ENCODE assay signal across 14 cellular contexts in genomic region chr2:133362061-133362476, GRCh38.
DNase-seq lines count a peak whose midpoint lies in the region; ATAC-seq, FAIRE-seq and TF ChIP-seq lines count a peak whose summit lies in the region.
"Had no signal": no experiment of that assay in that cellular context is flagged by ENCODE, and none has a peak within 500 bp of the region (broad histone marks: within the 10 kb centered on the region; RNA-seq: fewer than 3 reads in every experiment).

No MANE protein-coding gene starts in this region.

- H3K4me1 Mint-ChIP-seq in astrocyte (ENCODE audit: low read depth, unreplicated experiment), result peaks cover 20% of the 10 kb centered on the region
- H3K4me1 Mint-ChIP-seq: activated CD4-positive, alpha-beta T cell treated with anti-CD3 and anti-CD28 coated beads for 36 hours; activated naive CD4-positive, alpha-beta T cell treated with anti-CD3 and anti-CD28 coated beads, Interleukin-2, amount 50 U/mL, for 24 hours had no signal

- no peak overlapping the region for H2AFZ ChIP-seq in astrocyte (ENCODE audit: low read depth, low read length)
- H2AFZ ChIP-seq in keratinocyte (ENCODE audit: control insufficient read depth, low read length), result peak overlapping the region; percentile 60

- H3K4me3 ChIP-seq in AG04450 (ENCODE audit: low read depth, low read length) (peak overlapping the region; percentile 1; the same call in 1 of the 2 replicates), astrocyte (ENCODE audit: insufficient read depth, low read depth, low read length) (peak overlapping the region; percentile 36), keratinocyte (ENCODE audit: control insufficient read depth in 2 of 3, extremely low read depth in 1 of 3, insufficient read depth in 2 of 3, low read depth in 1 of 3, low read length in 3 of 3) (peak overlapping the region; percentile 10 to 24 (median 15))

- POLR2A ChIA-PET in AG04450 (lab: Yijun Ruan, JAX), result interaction anchor here (0.5 kb wide), 1 partner anchor 111 kb away, joined by 3 read pairs; no protein-coding TSS in a partner anchor

- H3K9ac ChIP-seq in astrocyte (ENCODE audit: low read length), result peak overlapping the region; percentile 30
- peak overlapping the region; percentile 61 for H3K9ac ChIP-seq in keratinocyte (ENCODE audit: control insufficient read depth, extremely low read depth, insufficient read depth, low read length)

- TF ChIP-seq CTCF in AG04450 (IDR thresholded peaks at IDR 0.05; ENCODE audit: low read depth, low read length), result no peak
- no peak for TF ChIP-seq CTCF in astrocyte (IDR thresholded peaks at IDR 0.05; ENCODE audit: insufficient read depth, low read depth, low read length)
- no peak for TF ChIP-seq CTCF in keratinocyte (optimal IDR thresholded peaks at IDR 0.05 in 1 of 3, IDR thresholded peaks at IDR 0.05 in 1 of 3, conservative IDR thresholded peaks at IDR 0.05 in 1 of 3; ENCODE audit: extremely low read depth in 1 of 3, insufficient read depth in 2 of 3, low read length in 3 of 3)

- H3K4me1 ChIP-seq in astrocyte (ENCODE audit: insufficient read depth, low read length) (peaks cover 10% of the 10 kb centered on the region), keratinocyte (ENCODE audit: control insufficient read depth, extremely low read depth, insufficient read depth, low read length) (peaks cover 13% of the 10 kb centered on the region)

- no peak overlapping the region for H3K4me3 Mint-ChIP-seq in astrocyte (ENCODE audit: unreplicated experiment)
- H3K4me3 Mint-ChIP-seq: activated CD4-positive, alpha-beta T cell treated with anti-CD3 and anti-CD28 coated beads for 36 hours; activated naive CD4-positive, alpha-beta T cell treated with anti-CD3 and anti-CD28 coated beads, Interleukin-2, amount 50 U/mL, for 24 hours had no signal

- dilution Hi-C loops in keratinocyte (cut with MboI; ENCODE audit: extremely low pct_ligation_motif_present, low sequenced_read_pairs), result no loop called here

- ATAC-seq in HG03432 (IDR thresholded peaks at IDR 0.05; ENCODE audit: unreplicated experiment), result peak; percentile 49
- ATAC-seq in GM18505 (IDR thresholded peaks at IDR 0.05; ENCODE audit: unreplicated experiment), result no peak
- ATAC-seq: activated CD4-positive, alpha-beta T cell treated with anti-CD3 and anti-CD28 coated beads for 36 hours had no signal

- CTCF ChIA-PET in AG04450 (lab: Charles Lee), result interaction anchor here (0.9 kb wide), 1 partner anchor 11 kb away, joined by 3 read pairs; no protein-coding TSS in a partner anchor

- TF ChIP-seq POLR2A in GM18505 (IDR thresholded peaks at IDR 0.05; ENCODE audit: borderline replicate concordance, extremely low read depth, insufficient read depth, insufficient read length), result no peak

- H3K36me3 Mint-ChIP-seq in astrocyte (ENCODE audit: low read depth, unreplicated experiment), result no peaks in the 10 kb centered on the region
- H3K36me3 Mint-ChIP-seq: activated naive CD4-positive, alpha-beta T cell treated with anti-CD3 and anti-CD28 coated beads, Interleukin-2, amount 50 U/mL, for 24 hours had no signal

- peak overlapping the region; percentile 72 for H3K27ac Mint-ChIP-seq in astrocyte (ENCODE audit: unreplicated experiment)
- H3K27ac Mint-ChIP-seq: activated CD4-positive, alpha-beta T cell treated with anti-CD3 and anti-CD28 coated beads for 36 hours; activated naive CD4-positive, alpha-beta T cell treated with anti-CD3 and anti-CD28 coated beads, Interleukin-2, amount 50 U/mL, for 24 hours had no signal

- H3K27me3 ChIP-seq in AG04450 (ENCODE audit: control insufficient read depth, insufficient read depth, low read length) (no peaks in the 10 kb centered on the region), astrocyte (ENCODE audit: insufficient read depth, low read length) (no peaks in the 10 kb centered on the region), keratinocyte (ENCODE audit: control insufficient read depth, extremely low read depth, insufficient read depth, low read length) (no peaks in the 10 kb centered on the region)

- DNase-seq in AG04450 (ENCODE audit: low read depth, low spot score) (peak; percentile 26), astrocyte (ENCODE audit: low read depth) (peak; percentile 68), keratinocyte (ENCODE audit: low read depth, low spot score) (no peak), ecto neural progenitor cell (ENCODE audit: low spot score) (no peak), activated T-cell treated with anti-CD3 and anti-CD28 coated beads for 4 hours (no peak), Kasumi-1 (lab: John Stamatoyannopoulos, UW) (no peak)
- DNase-seq: activated CD4-positive, alpha-beta T cell treated with anti-CD3 and anti-CD28 coated beads for 36 hours; NCI-H1930; stimulated activated CD4-positive, alpha-beta T cell treated with anti-CD3 and anti-CD28 coated beads, Interleukin-12 subunit alpha, Interleukin-12 subunit beta, amount 100 ng/mL, for 4 hours; stimulated activated naive CD4-positive, alpha-beta T cell had no signal

- H3K27ac ChIP-seq in AG04450 (ENCODE audit: low read depth, low read length) (peak overlapping the region; percentile 62), astrocyte (ENCODE audit: low read depth, low read length) (peak overlapping the region; percentile 48), keratinocyte (ENCODE audit: control insufficient read depth, insufficient read depth, low read length) (peak overlapping the region; percentile 63)
- H3K27ac ChIP-seq: C4-2B had no signal

- H3K4me2 ChIP-seq in astrocyte (ENCODE audit: low read length), result peak overlapping the region; percentile 78
- peak overlapping the region; percentile 93 for H3K4me2 ChIP-seq in keratinocyte (ENCODE audit: control insufficient read depth, extremely low read depth, insufficient read depth, low read depth, low read length)

- no peaks in the 10 kb centered on the region for H3K27me3 Mint-ChIP-seq in astrocyte (ENCODE audit: low read depth, unreplicated experiment)
- H3K27me3 Mint-ChIP-seq: activated naive CD4-positive, alpha-beta T cell treated with anti-CD3 and anti-CD28 coated beads, Interleukin-2, amount 50 U/mL, for 24 hours had no signal

- H3K36me3 ChIP-seq in astrocyte (ENCODE audit: insufficient read depth, low read length), result no peaks in the 10 kb centered on the region
- no peaks in the 10 kb centered on the region for H3K36me3 ChIP-seq in keratinocyte (ENCODE audit: control insufficient read depth in 2 of 2, extremely low read depth in 1 of 2, insufficient read depth in 2 of 2, low read length in 2 of 2)

- H3K9me3 ChIP-seq in AG04450 (ENCODE audit: control insufficient read depth, insufficient read depth, low read length) (no peaks in the 10 kb centered on the region), astrocyte (ENCODE audit: insufficient read depth, low read depth, low read length) (no peaks in the 10 kb centered on the region), keratinocyte (ENCODE audit: control insufficient read depth, low read depth, low read length) (no peaks in the 10 kb centered on the region)

- no peaks in the 10 kb centered on the region for H3K9me3 Mint-ChIP-seq in astrocyte (ENCODE audit: unreplicated experiment)
- H3K9me3 Mint-ChIP-seq: activated naive CD4-positive, alpha-beta T cell treated with anti-CD3 and anti-CD28 coated beads, Interleukin-2, amount 50 U/mL, for 24 hours had no signal

- no peaks in the 10 kb centered on the region for H3K9me1 ChIP-seq in keratinocyte (ENCODE audit: control insufficient read depth, extremely low read depth, insufficient read depth, low read length)

- no peak for FAIRE-seq in astrocyte (lab: Jason Lieb, UNC)
- peak; percentile 85 for FAIRE-seq in keratinocyte (lab: Jason Lieb, UNC)

- H4K20me1 ChIP-seq in astrocyte (ENCODE audit: insufficient read depth, low read length), result no peaks in the 10 kb centered on the region
- no peaks in the 10 kb centered on the region for H4K20me1 ChIP-seq in keratinocyte (ENCODE audit: control insufficient read depth, extremely low read depth, insufficient read depth, low read length)

- H3K79me2 ChIP-seq in astrocyte (ENCODE audit: insufficient read depth, low read length) (no peaks in the 10 kb centered on the region), keratinocyte (ENCODE audit: control insufficient read depth, insufficient read depth, low read length) (no peaks in the 10 kb centered on the region)

Comparison
In these comparisons a context has a peak if more than half of its experiments do, and no peak if none do; other contexts are left out.
1. DNase-seq: peak in AG04450 (single experiment) and astrocyte (single experiment); none in keratinocyte (single experiment), ecto neural progenitor cell (single experiment), activated T-cell treated with anti-CD3 and anti-CD28 coated beads for 4 hours (single experiment) and Kasumi-1 (0 of 2).
2. Peak in every context shown above with its lines, with median percentiles within 50 percentile points of each other: H3K27ac ChIP-seq and H3K4me3 ChIP-seq.